ENCODE assay signal across 8 cellular contexts in the genomic region with DNA sequence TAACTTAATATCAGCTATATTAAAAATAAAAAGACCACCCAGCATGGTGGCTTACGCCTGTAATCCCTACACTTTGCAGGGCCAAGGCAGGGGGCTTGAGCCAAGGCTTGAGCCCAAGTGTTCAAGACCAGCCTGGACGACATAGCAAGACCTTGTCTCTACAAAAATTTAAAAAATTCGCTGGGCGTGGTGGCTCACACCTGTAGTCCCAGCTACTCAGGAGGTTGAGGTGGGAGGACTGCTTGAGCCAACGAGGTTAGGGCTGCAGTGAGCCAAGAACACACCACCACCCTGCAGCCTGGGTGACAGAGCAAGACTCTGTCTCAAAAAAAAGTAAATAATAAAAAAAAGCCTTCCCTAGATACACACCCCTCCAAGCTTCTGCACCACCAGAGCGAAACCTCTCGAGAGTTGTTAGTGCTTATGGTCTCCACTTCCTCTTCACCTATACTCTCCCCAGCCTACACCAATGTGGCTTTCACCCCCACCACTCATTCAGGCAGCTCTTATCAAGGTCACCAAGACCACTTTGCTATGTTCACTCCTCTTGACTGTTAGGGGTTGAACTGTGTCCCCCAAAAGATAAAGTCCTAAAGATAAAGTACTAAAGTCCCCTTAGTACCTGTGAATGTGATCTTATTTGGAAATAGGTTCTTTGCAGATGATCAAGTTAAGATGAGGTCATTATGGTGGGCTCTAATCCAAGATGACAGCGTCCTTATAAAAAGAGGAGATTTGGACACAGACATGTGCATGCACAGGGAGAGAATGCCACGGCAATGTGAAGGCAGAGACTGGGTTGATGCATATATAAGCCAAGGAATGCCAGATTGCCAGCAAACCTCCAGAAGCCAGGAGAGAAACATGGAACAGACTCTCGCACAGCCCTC. TPM values are rescaled to one million over a fixed set of nuclear protein-coding genes. Genes with fewer than 3 reads are reported as not detected.
A peak's percentile ranks its signal among the peaks of the same experiment; 100 is the strongest.
DNase-seq lines count a peak whose midpoint lies in the region; ATAC-seq and TF ChIP-seq lines count a peak whose summit lies in the region.

No MANE protein-coding gene starts in this region.

- H3K9ac ChIP-seq in liver (ENCODE audit: low read depth in 1 of 2, low read length in 2 of 2) = no peak overlapping the region

- intact Hi-C loops in cardiac septum (cut with DNase I) (no loop called here), vagina (cut with DNase I) (no loop called here)

- TF ChIP-seq POLR2A in vagina (IDR thresholded peaks at IDR 0.05) = no peak

- peak overlapping the region; percentile 73 to 81 for H3K27ac ChIP-seq in right atrium auricular region
- H3K27ac ChIP-seq in liver (ENCODE audit: low read depth in 1 of 2, low read length in 2 of 2) = peak overlapping the region; percentile 87 to 92
- peak overlapping the region; percentile 94 for H3K27ac ChIP-seq in vagina

- WGBS in liver = 81% methylated on average over 10 of the region's 10 CpGs

- H3K36me3 ChIP-seq in right atrium auricular region (peaks cover 16% of the 10 kb centered on the region), liver (ENCODE audit: control insufficient read depth in 4 of 4, insufficient read depth in 3 of 4, low read depth in 1 of 4, low read length in 3 of 4) (peaks cover 0 to 4% (median 0%) of the 10 kb centered on the region in 4 donors), vagina (no peaks in the 10 kb centered on the region)

- peaks cover 0 to 27% of the 10 kb centered on the region in 2 donors for H3K4me1 ChIP-seq in right atrium auricular region
- peaks cover 14 to 36% (median 22%) of the 10 kb centered on the region in 4 donors for H3K4me1 ChIP-seq in liver (ENCODE audit: control insufficient read depth in 4 of 4, insufficient read depth in 4 of 4, low read length in 3 of 4)
- H3K4me1 ChIP-seq in vagina = peaks cover 34% of the 10 kb centered on the region

- no peak for TF ChIP-seq RAD21 in liver (IDR thresholded peaks at IDR 0.05)

- H3K9me3 ChIP-seq in right atrium auricular region (no peaks in the 10 kb centered on the region), liver (ENCODE audit: control insufficient read depth in 4 of 4, low read length in 3 of 4) (no peaks in the 10 kb centered on the region), vagina (no peaks in the 10 kb centered on the region)

- H3K4me3 ChIP-seq in right atrium auricular region (no peak overlapping the region), liver (ENCODE audit: low read depth in 1 of 3, low read length in 3 of 3) (no peak overlapping the region), vagina (no peak overlapping the region)

- TF ChIP-seq CTCF in right atrium auricular region (IDR thresholded peaks at IDR 0.05) (no peak), liver (IDR thresholded peaks at IDR 0.05; ENCODE audit: low read depth, low read length, missing input control) (no peak), vagina (IDR thresholded peaks at IDR 0.05) (no peak)

- DNase-seq in right atrium auricular region (ENCODE audit: low spot score) (peak; percentile 40), cardiac septum (ENCODE audit: low spot score) (no peak), vagina (ENCODE audit: extremely low spot score in 2 of 2) (peak in 1 of 2 donors; percentile 87), G401 (ENCODE audit: low spot score) (no peak)
- DNase-seq in activated CD8-positive, alpha-beta memory T cell treated with anti-CD3 and anti-CD28 coated beads, Interleukin-2, amount 50 U/mL, for 48 hours = peak; percentile 40

- ATAC-seq in GM19463 (IDR thresholded peaks at IDR 0.05; ENCODE audit: unreplicated experiment) = no peak
- no peak for ATAC-seq in HG03045 (IDR thresholded peaks at IDR 0.05; ENCODE audit: unreplicated experiment)

- in situ Hi-C loops in G401 (cut with HindIII; ENCODE audit: low sequenced_read_pairs) = no loop called here

- H3K27me3 ChIP-seq in right atrium auricular region = no peaks in the 10 kb centered on the region
- H3K27me3 ChIP-seq in liver (ENCODE audit: control insufficient read depth in 4 of 4, insufficient read depth in 4 of 4, low read length in 3 of 4) = no peaks in the 10 kb centered on the region
- H3K27me3 ChIP-seq in vagina = no peaks in the 10 kb centered on the region

TF ChIP-seq in liver, 16 proteins besides CTCF, POLR2A, EP300 and RAD21:
- no peak for TF ChIP-seq FOXA2 (IDR thresholded peaks at IDR 0.05)
- no peak for TF ChIP-seq HNF4G (IDR thresholded peaks at IDR 0.05)
- TF ChIP-seq GABPA (IDR thresholded peaks at IDR 0.05 in 1 of 2, conservative IDR thresholded peaks at IDR 0.05 in 1 of 2) = no peak
- TF ChIP-seq ZBTB33 (IDR thresholded peaks at IDR 0.05) = no peak
- TF ChIP-seq TAF1 (conservative IDR thresholded peaks at IDR 0.05) = no peak
- no peak for TF ChIP-seq ATF3 (IDR thresholded peaks at IDR 0.05)
- TF ChIP-seq SP1 (IDR thresholded peaks at IDR 0.05) = no peak

RNA-seq across cellular contexts. Expression of gene PPP1R15B, which starts 6.8 kb away (rescaled TPM):
- total RNA-seq in right atrium auricular region = 10 to 100 TPM; 27.3 to 30.9 TPM
- 21.2 TPM for total RNA-seq in cardiac septum
- total RNA-seq in liver = 10 to 100 TPM; 36.7 to 54.0 TPM
- polyA plus RNA-seq in liver = 10 to 100 TPM; 13.0 to 15.5 TPM
- total RNA-seq in vagina = 42.0 TPM
- total RNA-seq in G401 (2014; rRNA removed; shearing (Covaris generic)) = 16.4 and 30.7 TPM in 2 replicates

RNA-seq across cellular contexts. Expression of gene PLEKHA6, which starts 58.7 kb away (rescaled TPM):
- total RNA-seq in right atrium auricular region = 10 to 100 TPM; 18.1 to 25.7 TPM
- total RNA-seq in cardiac septum = 27.9 TPM
- total RNA-seq in liver = 10 to 100 TPM in 1 of 2 donors, 1 to 10 TPM in 1; 5.3 to 12.8 TPM
- 1 to 10 TPM; 6.7 to 8.5 TPM for polyA plus RNA-seq in liver
- total RNA-seq in vagina = 15.0 TPM
- total RNA-seq in G401 (2014; rRNA removed; shearing (Covaris generic)) = not detected in 2 replicates

Comparison
In these comparisons a context has a peak if more than half of its experiments do, and no peak if none do; other contexts are left out.
1. DNase-seq: peak in right atrium auricular region (single experiment) and activated CD8-positive, alpha-beta memory T cell treated with anti-CD3 and anti-CD28 coated beads, Interleukin-2, amount 50 U/mL, for 48 hours (single experiment); none in cardiac septum (single experiment) and G401 (single experiment).
2. Peak in every context shown above with its lines, with median percentiles within 50 percentile points of each other: H3K27ac ChIP-seq.